Comparison of ENCODE assay signal across 12 cellular contexts in the genomic region with DNA sequence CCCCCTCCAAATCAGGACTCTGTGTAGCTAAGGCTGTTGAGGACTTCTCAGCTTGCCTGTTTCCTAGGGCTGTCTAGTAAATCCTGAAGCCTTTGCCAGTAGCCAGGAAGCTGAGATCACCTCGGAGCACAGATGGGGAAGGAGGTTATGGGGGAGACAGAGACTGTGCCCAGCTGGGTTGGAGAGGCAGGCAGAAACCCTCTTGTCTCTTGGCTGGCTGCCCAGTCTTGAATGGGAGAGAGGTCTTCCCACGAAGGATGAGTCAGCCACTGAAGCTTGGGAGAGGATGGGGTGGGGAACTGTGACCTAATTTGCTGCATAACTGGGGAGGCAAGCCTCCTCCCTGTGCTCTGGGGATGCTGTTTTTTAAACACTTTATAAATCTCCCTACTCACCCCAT.
DNase-seq lines count a peak whose midpoint lies in the region; ATAC-seq and TF ChIP-seq lines count a peak whose summit lies in the region.
"Had no signal": no experiment of that assay in that cellular context is flagged by ENCODE, and none has a peak within 500 bp of the region (broad histone marks: within the 10 kb centered on the region; RNA-seq: fewer than 3 reads in every experiment).

No MANE protein-coding gene starts in this region.

- DNase-seq in EH (ENCODE audit: low read depth) = peak; percentile 5
- DNase-seq in NCI-H2107 (lab: John Stamatoyannopoulos, UW) = peak; percentile 90
- no peak for DNase-seq in WTC11 (ENCODE audit: low spot score)
- peak; percentile 42 for DNase-seq in mucosa of gallbladder (ENCODE audit: low spot score)
- DNase-seq in uterus = no peak
- DNase-seq: activated naive CD8-positive, alpha-beta T cell treated with anti-CD3 and anti-CD28 coated beads, Interleukin-2, amount 10 ng/mL, durations not matched to agents 7 days and 5 days had no signal

- peaks cover 26% of the 10 kb centered on the region for H3K4me1 Mint-ChIP-seq in WTC11
- H3K4me1 Mint-ChIP-seq: activated naive CD8-positive, alpha-beta T cell treated with anti-CD3 and anti-CD28 coated beads, Interleukin-2, amount 10 ng/mL, durations not matched to agents 7 days and 5 days had no signal

- H3K27me3 Mint-ChIP-seq in WTC11 (ENCODE audit: low read depth) = no peaks in the 10 kb centered on the region
- H3K27me3 Mint-ChIP-seq: activated naive CD8-positive, alpha-beta T cell treated with anti-CD3 and anti-CD28 coated beads, Interleukin-2, amount 10 ng/mL, durations not matched to agents 7 days and 5 days had no signal

- H3K27ac ChIP-seq in uterus = no peak overlapping the region
- H3K27ac ChIP-seq: heart left ventricle, thoracic aorta had no signal

- no peaks in the 10 kb centered on the region for H3K27me3 ChIP-seq in uterus

- no peaks in the 10 kb centered on the region for H3K36me3 ChIP-seq in uterus
- H3K36me3 ChIP-seq: heart left ventricle, thoracic aorta had no signal

- intact Hi-C loops in uterus (cut with DNase I; ENCODE audit: low total_unique reads) = no loop called here

- ATAC-seq in WTC11 = peak; percentile 20
- ATAC-seq in GM21423 (IDR thresholded peaks at IDR 0.05; ENCODE audit: unreplicated experiment) = no peak
- no peak for ATAC-seq in GM19452 (IDR thresholded peaks at IDR 0.05; ENCODE audit: unreplicated experiment)
- no peak for ATAC-seq in GM18519 (IDR thresholded peaks at IDR 0.05; ENCODE audit: low FRiP score, unreplicated experiment)
- ATAC-seq: right cardiac atrium had no signal

- no peak overlapping the region for H3K4me3 Mint-ChIP-seq in WTC11
- H3K4me3 Mint-ChIP-seq: activated naive CD8-positive, alpha-beta T cell treated with anti-CD3 and anti-CD28 coated beads, Interleukin-2, amount 10 ng/mL, durations not matched to agents 7 days and 5 days had no signal

- no peak for TF ChIP-seq POLR2A in uterus (IDR thresholded peaks at IDR 0.05)

- TF ChIP-seq CTCF in WTC11 (IDR thresholded peaks at IDR 0.05) (no peak), uterus (IDR thresholded peaks at IDR 0.05) (no peak)

- 0 out of 2 replicates have a peak, but pooled peaks cover 4% of the 10 kb centered on the region for H3K9me3 Mint-ChIP-seq in WTC11
- H3K9me3 Mint-ChIP-seq: activated naive CD8-positive, alpha-beta T cell treated with anti-CD3 and anti-CD28 coated beads, Interleukin-2, amount 10 ng/mL, durations not matched to agents 7 days and 5 days had no signal

- CTCF ChIA-PET in WTC11 (lab: Charles Lee) = interaction anchor here (0.6 to 1.2 kb wide), 2 partner anchors 64 to 142 kb away, joined by 3 to 5 read pairs; no protein-coding TSS in a partner anchor

- H3K4me1 ChIP-seq in uterus = no peaks in the 10 kb centered on the region
- H3K4me1 ChIP-seq: heart left ventricle had no signal

- POLR2A ChIA-PET in WTC11 (lab: Charles Lee) = no interaction called here

- H3K36me3 Mint-ChIP-seq in WTC11 = no peaks in the 10 kb centered on the region; the same call in 1 of the 2 replicates
- H3K36me3 Mint-ChIP-seq: activated naive CD8-positive, alpha-beta T cell treated with anti-CD3 and anti-CD28 coated beads, Interleukin-2, amount 10 ng/mL, durations not matched to agents 7 days and 5 days had no signal

- H3K27ac Mint-ChIP-seq in WTC11 = peak overlapping the region; percentile 58
- H3K27ac Mint-ChIP-seq: activated naive CD8-positive, alpha-beta T cell treated with anti-CD3 and anti-CD28 coated beads, Interleukin-2, amount 10 ng/mL, durations not matched to agents 7 days and 5 days had no signal

- H3K4me3 ChIP-seq in uterus = no peak overlapping the region
- H3K4me3 ChIP-seq: heart left ventricle, thoracic aorta had no signal

- H3K9me3 ChIP-seq in uterus = no peaks in the 10 kb centered on the region
- H3K9me3 ChIP-seq: heart left ventricle, thoracic aorta had no signal

TF ChIP-seq in WTC11, 78 proteins besides CTCF, POLR2A, EP300 and RAD21 (continues in another document):
- TF ChIP-seq, protein P1, sequence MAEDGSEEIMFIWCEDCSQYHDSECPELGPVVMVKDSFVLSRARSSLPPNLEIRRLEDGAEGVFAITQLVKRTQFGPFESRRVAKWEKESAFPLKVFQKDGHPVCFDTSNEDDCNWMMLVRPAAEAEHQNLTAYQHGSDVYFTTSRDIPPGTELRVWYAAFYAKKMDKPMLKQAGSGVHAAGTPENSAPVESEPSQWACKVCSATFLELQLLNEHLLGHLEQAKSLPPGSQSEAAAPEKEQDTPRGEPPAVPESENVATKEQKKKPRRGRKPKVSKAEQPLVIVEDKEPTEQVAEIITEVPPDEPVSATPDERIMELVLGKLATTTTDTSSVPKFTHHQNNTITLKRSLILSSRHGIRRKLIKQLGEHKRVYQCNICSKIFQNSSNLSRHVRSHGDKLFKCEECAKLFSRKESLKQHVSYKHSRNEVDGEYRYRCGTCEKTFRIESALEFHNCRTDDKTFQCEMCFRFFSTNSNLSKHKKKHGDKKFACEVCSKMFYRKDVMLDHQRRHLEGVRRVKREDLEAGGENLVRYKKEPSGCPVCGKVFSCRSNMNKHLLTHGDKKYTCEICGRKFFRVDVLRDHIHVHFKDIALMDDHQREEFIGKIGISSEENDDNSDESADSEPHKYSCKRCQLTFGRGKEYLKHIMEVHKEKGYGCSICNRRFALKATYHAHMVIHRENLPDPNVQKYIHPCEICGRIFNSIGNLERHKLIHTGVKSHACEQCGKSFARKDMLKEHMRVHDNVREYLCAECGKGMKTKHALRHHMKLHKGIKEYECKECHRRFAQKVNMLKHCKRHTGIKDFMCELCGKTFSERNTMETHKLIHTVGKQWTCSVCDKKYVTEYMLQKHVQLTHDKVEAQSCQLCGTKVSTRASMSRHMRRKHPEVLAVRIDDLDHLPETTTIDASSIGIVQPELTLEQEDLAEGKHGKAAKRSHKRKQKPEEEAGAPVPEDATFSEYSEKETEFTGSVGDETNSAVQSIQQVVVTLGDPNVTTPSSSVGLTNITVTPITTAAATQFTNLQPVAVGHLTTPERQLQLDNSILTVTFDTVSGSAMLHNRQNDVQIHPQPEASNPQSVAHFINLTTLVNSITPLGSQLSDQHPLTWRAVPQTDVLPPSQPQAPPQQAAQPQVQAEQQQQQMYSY (CRISPR knock-in tag; IDR thresholded peaks at IDR 0.05) = no peak
- TF ChIP-seq ZNF423 (CRISPR knock-in tag; IDR thresholded peaks at IDR 0.05) = no peak
- TF ChIP-seq, protein P2, sequence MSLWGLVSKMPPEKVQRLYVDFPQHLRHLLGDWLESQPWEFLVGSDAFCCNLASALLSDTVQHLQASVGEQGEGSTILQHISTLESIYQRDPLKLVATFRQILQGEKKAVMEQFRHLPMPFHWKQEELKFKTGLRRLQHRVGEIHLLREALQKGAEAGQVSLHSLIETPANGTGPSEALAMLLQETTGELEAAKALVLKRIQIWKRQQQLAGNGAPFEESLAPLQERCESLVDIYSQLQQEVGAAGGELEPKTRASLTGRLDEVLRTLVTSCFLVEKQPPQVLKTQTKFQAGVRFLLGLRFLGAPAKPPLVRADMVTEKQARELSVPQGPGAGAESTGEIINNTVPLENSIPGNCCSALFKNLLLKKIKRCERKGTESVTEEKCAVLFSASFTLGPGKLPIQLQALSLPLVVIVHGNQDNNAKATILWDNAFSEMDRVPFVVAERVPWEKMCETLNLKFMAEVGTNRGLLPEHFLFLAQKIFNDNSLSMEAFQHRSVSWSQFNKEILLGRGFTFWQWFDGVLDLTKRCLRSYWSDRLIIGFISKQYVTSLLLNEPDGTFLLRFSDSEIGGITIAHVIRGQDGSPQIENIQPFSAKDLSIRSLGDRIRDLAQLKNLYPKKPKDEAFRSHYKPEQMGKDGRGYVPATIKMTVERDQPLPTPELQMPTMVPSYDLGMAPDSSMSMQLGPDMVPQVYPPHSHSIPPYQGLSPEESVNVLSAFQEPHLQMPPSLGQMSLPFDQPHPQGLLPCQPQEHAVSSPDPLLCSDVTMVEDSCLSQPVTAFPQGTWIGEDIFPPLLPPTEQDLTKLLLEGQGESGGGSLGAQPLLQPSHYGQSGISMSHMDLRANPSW (CRISPR knock-in tag; conservative IDR thresholded peaks at IDR 0.05; ENCODE audit: low read depth) = no peak
- TF ChIP-seq GRHL2 (CRISPR knock-in tag; IDR thresholded peaks at IDR 0.05; ENCODE audit: insufficient replicate concordance, severe bottlenecking) = no peak
- no peak for TF ChIP-seq JUN (CRISPR knock-in tag; IDR thresholded peaks at IDR 0.05)
- TF ChIP-seq, protein P3, sequence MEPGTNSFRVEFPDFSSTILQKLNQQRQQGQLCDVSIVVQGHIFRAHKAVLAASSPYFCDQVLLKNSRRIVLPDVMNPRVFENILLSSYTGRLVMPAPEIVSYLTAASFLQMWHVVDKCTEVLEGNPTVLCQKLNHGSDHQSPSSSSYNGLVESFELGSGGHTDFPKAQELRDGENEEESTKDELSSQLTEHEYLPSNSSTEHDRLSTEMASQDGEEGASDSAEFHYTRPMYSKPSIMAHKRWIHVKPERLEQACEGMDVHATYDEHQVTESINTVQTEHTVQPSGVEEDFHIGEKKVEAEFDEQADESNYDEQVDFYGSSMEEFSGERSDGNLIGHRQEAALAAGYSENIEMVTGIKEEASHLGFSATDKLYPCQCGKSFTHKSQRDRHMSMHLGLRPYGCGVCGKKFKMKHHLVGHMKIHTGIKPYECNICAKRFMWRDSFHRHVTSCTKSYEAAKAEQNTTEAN (CRISPR knock-in tag; IDR thresholded peaks at IDR 0.05) = no peak
- TF ChIP-seq, protein P4, sequence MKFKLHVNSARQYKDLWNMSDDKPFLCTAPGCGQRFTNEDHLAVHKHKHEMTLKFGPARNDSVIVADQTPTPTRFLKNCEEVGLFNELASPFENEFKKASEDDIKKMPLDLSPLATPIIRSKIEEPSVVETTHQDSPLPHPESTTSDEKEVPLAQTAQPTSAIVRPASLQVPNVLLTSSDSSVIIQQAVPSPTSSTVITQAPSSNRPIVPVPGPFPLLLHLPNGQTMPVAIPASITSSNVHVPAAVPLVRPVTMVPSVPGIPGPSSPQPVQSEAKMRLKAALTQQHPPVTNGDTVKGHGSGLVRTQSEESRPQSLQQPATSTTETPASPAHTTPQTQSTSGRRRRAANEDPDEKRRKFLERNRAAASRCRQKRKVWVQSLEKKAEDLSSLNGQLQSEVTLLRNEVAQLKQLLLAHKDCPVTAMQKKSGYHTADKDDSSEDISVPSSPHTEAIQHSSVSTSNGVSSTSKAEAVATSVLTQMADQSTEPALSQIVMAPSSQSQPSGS (CRISPR knock-in tag; IDR thresholded peaks at IDR 0.05; ENCODE audit: borderline replicate concordance, low read depth) = no peak
- TF ChIP-seq ZNF219 (CRISPR knock-in tag; IDR thresholded peaks at IDR 0.05; ENCODE audit: borderline replicate concordance) = no peak
- TF ChIP-seq, protein P5, sequence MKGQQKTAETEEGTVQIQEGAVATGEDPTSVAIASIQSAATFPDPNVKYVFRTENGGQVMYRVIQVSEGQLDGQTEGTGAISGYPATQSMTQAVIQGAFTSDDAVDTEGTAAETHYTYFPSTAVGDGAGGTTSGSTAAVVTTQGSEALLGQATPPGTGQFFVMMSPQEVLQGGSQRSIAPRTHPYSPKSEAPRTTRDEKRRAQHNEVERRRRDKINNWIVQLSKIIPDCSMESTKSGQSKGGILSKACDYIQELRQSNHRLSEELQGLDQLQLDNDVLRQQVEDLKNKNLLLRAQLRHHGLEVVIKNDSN (CRISPR knock-in tag; IDR thresholded peaks at IDR 0.05) = no peak

Comparison
In these comparisons a context has a peak if more than half of its experiments do, and no peak if none do; other contexts are left out.
1. DNase-seq: peak in EH (single experiment), NCI-H2107 (single experiment) and mucosa of gallbladder (single experiment); none in WTC11 (single experiment) and uterus (0 of 2).